In genomic region chr15:72858205-72858604, GRCh38 we compare ENCODE assay signal across 21 cellular contexts.
"Had no signal": no experiment of that assay in that cellular context is flagged by ENCODE, and none has a peak within 500 bp of the region (broad histone marks: within the 10 kb centered on the region; RNA-seq: fewer than 3 reads in every experiment).

No MANE protein-coding gene starts in this region.

- H3K4me3 ChIP-seq: colonic mucosa, esophagus squamous epithelium, gastrocnemius medialis, heart right ventricle, left ventricle myocardium inferior, lower lobe of right lung, mucosa of descending colon had no signal

- H3K9me3 ChIP-seq: colonic mucosa, esophagus squamous epithelium, gastrocnemius medialis, heart right ventricle, left ventricle myocardium inferior, lower lobe of right lung, mucosa of descending colon had no signal

- FAIRE-seq: endometrium, kidney had no signal

- H3K27me3 ChIP-seq: colonic mucosa, gastrocnemius medialis had no signal

- DNase-seq: colonic mucosa; cortex of kidney; effector CD8-positive, alpha-beta T cell; effector memory CD8-positive, alpha-beta T cell; endodermal cell; erythroblast; esophagus squamous epithelium; foreskin fibroblast; foreskin melanocyte; gastrocnemius medialis; glutamatergic neuron; heart right ventricle; islet precursor cell; kidney; kidney glomerular epithelial cell; left ventricle myocardium inferior; lower lobe of right lung; mesenchymal stem cell; mucosa of descending colon had no signal

- H3K27ac ChIP-seq: colonic mucosa, epithelial cell of prostate, esophagus squamous epithelium, gastrocnemius medialis, heart right ventricle, left ventricle myocardium inferior, lower lobe of right lung had no signal

- H3K36me3 ChIP-seq: colonic mucosa, esophagus squamous epithelium, gastrocnemius medialis, heart right ventricle, left ventricle myocardium inferior, lower lobe of right lung had no signal

- H3K4me1 ChIP-seq: colonic mucosa, esophagus squamous epithelium, gastrocnemius medialis, heart right ventricle, left ventricle myocardium inferior, lower lobe of right lung had no signal
